9 cellular contexts compared by ENCODE assay signal in the genomic region with DNA sequence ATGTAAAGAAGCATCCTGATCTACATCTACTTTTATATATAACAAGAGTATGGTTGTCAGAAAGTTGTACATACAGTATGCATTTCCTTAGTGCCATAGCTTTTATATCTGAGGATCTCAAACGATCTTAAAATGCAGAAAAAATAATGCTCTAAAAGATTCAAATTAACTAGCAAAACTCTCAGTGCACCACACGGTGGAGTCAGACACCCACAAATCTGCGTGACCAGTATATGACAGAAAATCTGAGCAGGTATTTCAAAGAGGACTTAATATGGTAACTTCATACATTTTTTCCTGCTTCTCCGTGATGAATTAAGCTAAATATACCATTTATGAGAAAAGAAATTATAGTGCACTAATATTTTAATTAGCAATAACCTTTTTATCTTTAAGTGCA.
DNase-seq lines count a peak whose midpoint lies in the region; ATAC-seq, FAIRE-seq and TF ChIP-seq lines count a peak whose summit lies in the region.
"Had no signal": no experiment of that assay in that cellular context is flagged by ENCODE, and none has a peak within 500 bp of the region (broad histone marks: within the 10 kb centered on the region; RNA-seq: fewer than 3 reads in every experiment).

No MANE protein-coding gene starts in this region.

- peak; percentile 43 for TF ChIP-seq CTCF in VCaP (conservative IDR thresholded peaks at IDR 0.05)
- peak; percentile 44 for TF ChIP-seq CTCF in osteocyte (IDR thresholded peaks at IDR 0.05)
- TF ChIP-seq CTCF in pancreas (IDR thresholded peaks at IDR 0.05) = no peak

- intact Hi-C loops in pancreas (cut with DNase I) = no loop called here

- no peaks in the 10 kb centered on the region for H3K4me1 ChIP-seq in pancreas

- no peak overlapping the region for H3K4me3 ChIP-seq in pancreas

- FAIRE-seq in pancreas (lab: Jason Lieb, UNC) = no peak

- no peaks in the 10 kb centered on the region for H3K36me3 Mint-ChIP-seq in osteocyte (ENCODE audit: unreplicated experiment)

- H3K36me3 ChIP-seq in pancreas = no peaks in the 10 kb centered on the region

- ATAC-seq in HG02981 (IDR thresholded peaks at IDR 0.05; ENCODE audit: unreplicated experiment) (peak; percentile 57), pancreas (no peak)

- peak; percentile 16 for DNase-seq in NOMO-1 treated with DMSO at 0.1 percent for 48 hours (lab: John Stamatoyannopoulos, UW; ENCODE audit: unreplicated experiment)
- no peak for DNase-seq in NOMO-1 treated with dmso at 0.1 percent for 144 hours (lab: John Stamatoyannopoulos, UW; ENCODE audit: unreplicated experiment)
- DNase-seq in osteocyte (ENCODE audit: extremely low spot score, unreplicated experiment) = no peak
- no peak for DNase-seq in HuH-7.5 (ENCODE audit: low spot score)
- no peak for DNase-seq in pancreas
- DNase-seq in NCI-H446 (lab: John Stamatoyannopoulos, UW) = no peak

- 28 to 34% methylated on average over 4 of the region's 4 CpGs for WGBS in pancreas, 2 donors

- no peaks in the 10 kb centered on the region for H3K4me1 Mint-ChIP-seq in osteocyte (ENCODE audit: unreplicated experiment)
- H3K4me1 Mint-ChIP-seq: central memory CD8-positive, alpha-beta T cell had no signal

- H3K9me3 Mint-ChIP-seq in osteocyte (ENCODE audit: unreplicated experiment) = peaks cover 4% of the 10 kb centered on the region
- H3K9me3 Mint-ChIP-seq: central memory CD8-positive, alpha-beta T cell had no signal

- no peaks in the 10 kb centered on the region for H3K9me3 ChIP-seq in pancreas

- H3K27me3 Mint-ChIP-seq in osteocyte (ENCODE audit: unreplicated experiment) = no peaks in the 10 kb centered on the region
- H3K27me3 Mint-ChIP-seq: central memory CD8-positive, alpha-beta T cell had no signal

- peaks cover 0 to 8% (median under 1%) of the 10 kb centered on the region in 4 donors for H3K27me3 ChIP-seq in pancreas

- no peak overlapping the region for H3K4me3 Mint-ChIP-seq in osteocyte (ENCODE audit: unreplicated experiment)
- H3K4me3 Mint-ChIP-seq: central memory CD8-positive, alpha-beta T cell had no signal

- H3K27ac ChIP-seq in VCaP (no peak overlapping the region), pancreas (no peak overlapping the region)

- H3K27ac Mint-ChIP-seq in osteocyte (ENCODE audit: unreplicated experiment) = no peak overlapping the region

Comparison
In these comparisons a context has a peak if more than half of its experiments do, and no peak if none do; other contexts are left out.
1. CTCF ChIP-seq: peak in VCaP (single experiment) and osteocyte (single experiment); none in pancreas (0 of 4).